Comparison of ENCODE assay signal across 10 cellular contexts in the genomic region with DNA sequence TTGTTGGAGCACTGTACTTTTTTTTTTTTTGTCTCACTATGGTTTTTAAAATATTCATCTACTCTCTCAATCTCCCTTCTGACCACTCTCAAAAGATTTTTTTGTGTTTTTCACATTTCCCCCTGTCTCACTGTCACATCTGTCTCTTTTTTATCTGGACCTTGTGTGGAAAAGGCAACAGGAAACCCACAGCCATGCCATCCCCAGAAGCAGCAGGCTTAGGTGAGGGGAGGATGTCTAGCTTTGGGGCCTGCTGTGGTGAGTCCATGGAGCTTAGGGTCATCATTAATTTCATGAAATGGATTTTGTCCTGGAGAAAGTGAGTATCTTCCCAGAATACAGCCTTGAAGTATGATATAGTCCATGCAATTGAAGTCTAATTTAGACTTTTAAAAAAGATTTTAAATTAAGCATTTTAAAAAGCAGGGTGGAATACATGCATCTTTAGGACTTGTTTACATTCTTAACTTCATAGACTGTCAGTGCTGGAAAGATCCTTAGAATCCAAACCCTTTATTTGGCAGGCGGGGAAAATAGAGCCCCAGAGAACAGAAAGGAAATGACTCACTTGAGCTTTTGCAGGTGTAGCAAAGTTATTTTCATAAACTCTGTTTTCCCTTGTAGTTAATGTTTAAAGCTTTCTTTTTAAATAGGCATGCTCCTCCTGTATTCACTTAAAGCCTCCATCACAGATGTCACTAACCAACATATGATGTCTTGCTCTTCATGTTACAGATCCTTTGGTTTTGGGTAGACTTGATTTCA. TPM values are rescaled to one million over a fixed set of nuclear protein-coding genes. Genes with fewer than 3 reads are reported as not detected.
DNase-seq lines count a peak whose midpoint lies in the region; ATAC-seq and TF ChIP-seq lines count a peak whose summit lies in the region.
"Had no signal": no experiment of that assay in that cellular context is flagged by ENCODE, and none has a peak within 500 bp of the region (broad histone marks: within the 10 kb centered on the region; RNA-seq: fewer than 3 reads in every experiment).

No MANE protein-coding gene starts in this region.

- no peak overlapping the region for H3K14ac ChIP-seq in mesenchymal stem cell (ENCODE audit: low read length in 2 of 2)

- peak overlapping the region in 1 of 2 experiments; percentile 43 for H3K4ac ChIP-seq in mesenchymal stem cell (ENCODE audit: low read depth in 1 of 2, low read length in 2 of 2)

- ATAC-seq in GM18517 (IDR thresholded peaks at IDR 0.05; ENCODE audit: unreplicated experiment): peak; percentile 21

- no peak overlapping the region for H2BK120ac ChIP-seq in mesenchymal stem cell (ENCODE audit: low read depth, low read length)

- DNase-seq in ACHN (peak; percentile 76), adipocyte (ENCODE audit: low read depth) (peak; percentile 41), mesenchymal stem cell (peak; percentile 69), GM10266 (ENCODE audit: extremely low spot score) (no peak), OCI-M1 (lab: John Stamatoyannopoulos, UW) (no peak), HAP-1 (ENCODE audit: low spot score in 2 of 2) (no peak)
- DNase-seq in stimulated activated CD4-positive, alpha-beta T cell treated with anti-CD3 and anti-CD28 coated beads, Interleukin-2, amount 100 ng/mL, for 24 hours: no peak
- DNase-seq: activated CD4-positive, alpha-beta T cell treated with anti-CD3 and anti-CD28 coated beads, Interleukin-2, amount 50 U/mL, for 48 hours; NCI-H69 had no signal

- peaks cover 11% of the 10 kb centered on the region for H3K79me1 ChIP-seq in mesenchymal stem cell (replicated peaks; ENCODE audit: low read length, poor library complexity, severe bottlenecking)

- no peak overlapping the region for H3K23ac ChIP-seq in mesenchymal stem cell (ENCODE audit: low read length in 2 of 2)

- no peak overlapping the region for H4K91ac ChIP-seq in mesenchymal stem cell (ENCODE audit: low read length)

- H2AK5ac ChIP-seq in mesenchymal stem cell (ENCODE audit: low read length, severe bottlenecking): peak overlapping the region; percentile 98

- TF ChIP-seq CTCF in GM10266 (IDR thresholded peaks at IDR 0.05; ENCODE audit: control insufficient read depth, insufficient read depth, low read depth, missing control alignments): no peak

- H3K9me3 ChIP-seq in adipocyte (ENCODE audit: control insufficient read depth, low read length) (no peaks in the 10 kb centered on the region), mesenchymal stem cell (ENCODE audit: control insufficient read depth, low read length) (no peaks in the 10 kb centered on the region), HAP-1 (no peaks in the 10 kb centered on the region)

- H2AFZ ChIP-seq in mesenchymal stem cell (ENCODE audit: low read depth, low read length): no peak overlapping the region

- H3K4me3 ChIP-seq in adipocyte (ENCODE audit: low read length) (no peak overlapping the region), mesenchymal stem cell (ENCODE audit: insufficient read depth in 1 of 2, low read depth in 1 of 2, low read length in 2 of 2) (peak overlapping the region in 1 of 2 experiments; percentile 27), HAP-1 (no peak overlapping the region)

- 0% methylated on average over 1 of the region's 1 CpG for WGBS in mesenchymal stem cell

- H3K4me1 ChIP-seq in adipocyte (ENCODE audit: control insufficient read depth, insufficient read depth, low read length) (peaks cover 39% of the 10 kb centered on the region), mesenchymal stem cell (ENCODE audit: control insufficient read depth, insufficient read depth, low read depth, low read length) (peaks cover 57% of the 10 kb centered on the region), HAP-1 (no peaks in the 10 kb centered on the region)

- H3K27me3 ChIP-seq in adipocyte (replicated peaks; ENCODE audit: control insufficient read depth, insufficient read depth, low read length): no peaks in the 10 kb centered on the region
- no peaks in the 10 kb centered on the region for H3K27me3 ChIP-seq in mesenchymal stem cell (ENCODE audit: control insufficient read depth in 1 of 2, insufficient read depth in 1 of 2, low read length in 2 of 2)
- H3K27me3 ChIP-seq in HAP-1 (ENCODE audit: low read depth): no peaks in the 10 kb centered on the region

- H3K4me2 ChIP-seq in mesenchymal stem cell (ENCODE audit: low read length, poor library complexity, severe bottlenecking): no peak overlapping the region

- peak overlapping the region; percentile 49 to 73 for H2BK12ac ChIP-seq in mesenchymal stem cell (ENCODE audit: low read length in 2 of 2)

- H4K8ac ChIP-seq in mesenchymal stem cell (ENCODE audit: low read length): no peak overlapping the region

- peak overlapping the region; percentile 38 to 91 for H3K18ac ChIP-seq in mesenchymal stem cell (ENCODE audit: low read depth in 1 of 2, low read length in 2 of 2)

- in situ Hi-C loops in ACHN (cut with HindIII; ENCODE audit: low pct_ligation_motif_present, low pct_unique_long_range_greater_than_20kb, low sequenced_read_pairs) (loop anchor here (25.0 kb wide), 1 partner anchor 316 kb away; no protein-coding TSS in a partner anchor), HAP-1 (cut with MboI; ENCODE audit: low sequenced_read_pairs) (no loop called here)

- H2BK5ac ChIP-seq in mesenchymal stem cell (ENCODE audit: low read depth, low read length, poor library complexity, severe bottlenecking): peak overlapping the region; percentile 95

- peak overlapping the region; percentile 22 for H3K9ac ChIP-seq in adipocyte (ENCODE audit: low read length)
- peak overlapping the region; percentile 47 for H3K9ac ChIP-seq in mesenchymal stem cell (ENCODE audit: low read length)

- no peak overlapping the region for H2BK15ac ChIP-seq in mesenchymal stem cell (ENCODE audit: low read depth, poor library complexity, severe bottlenecking)

- peak overlapping the region; percentile 99 for H3K27ac ChIP-seq in mesenchymal stem cell (ENCODE audit: low read length, poor library complexity, severe bottlenecking)

- peaks cover 14% of the 10 kb centered on the region for H3K36me3 ChIP-seq in adipocyte (ENCODE audit: control insufficient read depth, insufficient read depth, low read length, severe bottlenecking)
- peaks cover 5 to 29% of the 10 kb centered on the region in 2 experiments for H3K36me3 ChIP-seq in mesenchymal stem cell (ENCODE audit: control insufficient read depth in 1 of 2, insufficient read depth in 2 of 2, low read depth in 1 of 2, low read length in 2 of 2)
- H3K36me3 ChIP-seq in HAP-1 (replicated peaks): no peaks in the 10 kb centered on the region

RNA-seq across cellular contexts. Expression of a gene that starts 25.1 kb away (rescaled TPM):
- polyA plus RNA-seq in mesenchymal stem cell (2013, experiment 1 of 2): 2.6 TPM
- 2.8 TPM for polyA plus RNA-seq in mesenchymal stem cell (2013, experiment 2 of 2)

RNA-seq across cellular contexts. Expression of a gene that starts 44.4 kb away (rescaled TPM):
- polyA plus RNA-seq in mesenchymal stem cell (2013, experiment 1 of 2): 7.5 TPM
- 7.5 TPM for polyA plus RNA-seq in mesenchymal stem cell (2013, experiment 2 of 2)

Comparison
In these comparisons a context has a peak if more than half of its experiments do, and no peak if none do; other contexts are left out.
1. DNase-seq: peak in ACHN (single experiment), adipocyte (single experiment) and mesenchymal stem cell (single experiment); none in stimulated activated CD4-positive, alpha-beta T cell treated with anti-CD3 and anti-CD28 coated beads, Interleukin-2, amount 100 ng/mL, for 24 hours (0 of 2), GM10266 (single experiment), OCI-M1 (single experiment) and HAP-1 (0 of 2).